ENCODE assay signal across 8 cellular contexts in genomic region chr1:64019818-64020217, GRCh38.
DNase-seq lines count a peak whose midpoint lies in the region; ATAC-seq and TF ChIP-seq lines count a peak whose summit lies in the region.

No MANE protein-coding gene starts in this region.

- no peaks in the 10 kb centered on the region for H3K9me3 Mint-ChIP-seq in H9
- no peaks in the 10 kb centered on the region for H3K9me3 Mint-ChIP-seq in stimulated activated memory B cell treated with anti-CD40 and anti-IgM and Interleukin-4, amounts not matched to agents 10 μg/mL and 1 μg/mL and 100 μg/mL, for 72 hours
- no peaks in the 10 kb centered on the region for H3K9me3 Mint-ChIP-seq in activated CD4-positive, alpha-beta memory T cell treated with anti-CD3 and anti-CD28 coated beads, Interleukin-2, amount 10 ng/mL, durations not matched to agents 7 days and 5 days

- H3K79me1 ChIP-seq in H9 (ENCODE audit: insufficient read depth, low read depth, low read length, poor library complexity, severe bottlenecking) = no peaks in the 10 kb centered on the region

- no peaks in the 10 kb centered on the region for H3K9me3 ChIP-seq in H9 (ENCODE audit: control insufficient read depth, low read depth, low read length)

- no peak overlapping the region for H3K4me2 ChIP-seq in H9 (ENCODE audit: insufficient read depth, insufficient read length, low read length)

- TF ChIP-seq CTCF in H9 (conservative IDR thresholded peaks at IDR 0.05) = no peak

- no peaks in the 10 kb centered on the region for H3K27me3 Mint-ChIP-seq in H9 (ENCODE audit: low read depth)
- no peaks in the 10 kb centered on the region for H3K27me3 Mint-ChIP-seq in stimulated activated memory B cell treated with anti-CD40 and anti-IgM and Interleukin-4, amounts not matched to agents 10 μg/mL and 1 μg/mL and 100 μg/mL, for 72 hours
- H3K27me3 Mint-ChIP-seq in activated CD4-positive, alpha-beta memory T cell treated with anti-CD3 and anti-CD28 coated beads, Interleukin-2, amount 10 ng/mL, durations not matched to agents 7 days and 5 days = no peaks in the 10 kb centered on the region

- WGBS in H9 (ENCODE audit: extremely low coverage, insufficient read length, low lambda C conversion rate) = no CpG with 5 or more reads among the region's 2 CpGs

- no peak overlapping the region for H2BK15ac ChIP-seq in H9 (ENCODE audit: low read depth, low read length)

- peak overlapping the region in 2 of 3 experiments; percentile 55 to 65; a peak in 3 of 7 replicates for H3K27ac Mint-ChIP-seq in H9
- H3K27ac Mint-ChIP-seq in stimulated activated memory B cell treated with anti-CD40 and anti-IgM and Interleukin-4, amounts not matched to agents 10 μg/mL and 1 μg/mL and 100 μg/mL, for 72 hours = no peak overlapping the region
- no peak overlapping the region for H3K27ac Mint-ChIP-seq in activated CD4-positive, alpha-beta memory T cell treated with anti-CD3 and anti-CD28 coated beads, Interleukin-2, amount 10 ng/mL, durations not matched to agents 7 days and 5 days

- H4K8ac ChIP-seq in H9 (replicated peaks; ENCODE audit: insufficient read length, low read depth, low read length) = no peak overlapping the region

- no peaks in the 10 kb centered on the region for H4K20me1 ChIP-seq in H9 (ENCODE audit: control insufficient read depth, insufficient read depth, insufficient read length)

- no peak overlapping the region for H3K9ac ChIP-seq in H9 (ENCODE audit: extremely low read depth, insufficient read length, low read length)

- DNase-seq in GM04504 (ENCODE audit: low read depth) = peak; percentile 30
- no peak for DNase-seq in H9
- peak; percentile 73 for DNase-seq in RPMI8226
- DNase-seq in globus pallidus (ENCODE audit: low spot score) = peak; percentile 77
- no peak for DNase-seq in activated CD4-positive, alpha-beta memory T cell treated with anti-CD3 and anti-CD28 coated beads, Interleukin-2, amount 10 ng/mL, durations not matched to agents 7 days and 5 days
- DNase-seq in COR-L47 (lab: John Stamatoyannopoulos, UW) = no peak
- DNase-seq in stimulated activated CD4-positive, alpha-beta T cell treated with anti-CD3 and anti-CD28 coated beads, Interleukin-2, amount 100 ng/mL, for 24 hours = no peak

- no peak overlapping the region for H3K56ac ChIP-seq in H9 (ENCODE audit: insufficient read length, low read depth, low read length)

- H3K4me3 Mint-ChIP-seq in H9 = no peak overlapping the region
- no peak overlapping the region for H3K4me3 Mint-ChIP-seq in stimulated activated memory B cell treated with anti-CD40 and anti-IgM and Interleukin-4, amounts not matched to agents 10 μg/mL and 1 μg/mL and 100 μg/mL, for 72 hours
- no peak overlapping the region for H3K4me3 Mint-ChIP-seq in activated CD4-positive, alpha-beta memory T cell treated with anti-CD3 and anti-CD28 coated beads, Interleukin-2, amount 10 ng/mL, durations not matched to agents 7 days and 5 days

- H3K36me3 Mint-ChIP-seq in H9 (ENCODE audit: insufficient read depth in 1 of 3, low read depth in 3 of 3) = peaks cover 14 to 34% (median 17%) of the 10 kb centered on the region in 3 experiments
- no peaks in the 10 kb centered on the region for H3K36me3 Mint-ChIP-seq in stimulated activated memory B cell treated with anti-CD40 and anti-IgM and Interleukin-4, amounts not matched to agents 10 μg/mL and 1 μg/mL and 100 μg/mL, for 72 hours
- H3K36me3 Mint-ChIP-seq in activated CD4-positive, alpha-beta memory T cell treated with anti-CD3 and anti-CD28 coated beads, Interleukin-2, amount 10 ng/mL, durations not matched to agents 7 days and 5 days (ENCODE audit: low read depth) = no peaks in the 10 kb centered on the region

- H3K18ac ChIP-seq in H9 (ENCODE audit: insufficient read length, low read depth, low read length) = no peak overlapping the region

- H2BK5ac ChIP-seq in H9 (ENCODE audit: insufficient read length, low read length) = no peak overlapping the region

- H3K23ac ChIP-seq in H9 (ENCODE audit: insufficient read length, low read depth, low read length) = no peak overlapping the region

- no peak overlapping the region for H2BK20ac ChIP-seq in H9 (ENCODE audit: low read depth, low read length, poor library complexity, severe bottlenecking)

- no peak overlapping the region for H2BK12ac ChIP-seq in H9 (ENCODE audit: insufficient read length, low read depth, low read length)

- H3T11ph ChIP-seq in H9 (ENCODE audit: low read length) = no peak overlapping the region

- H2AK5ac ChIP-seq in H9 (ENCODE audit: insufficient read length, low read length) = no peak overlapping the region

- peak; percentile 61 for ATAC-seq in stimulated activated memory B cell treated with anti-CD40 and anti-IgM and Interleukin-4, amounts not matched to agents 10 μg/mL and 1 μg/mL and 100 μg/mL, for 72 hours

- CTCF ChIA-PET in activated CD4-positive, alpha-beta memory T cell treated with anti-CD3 and anti-CD28 coated beads, Interleukin-2, amount 10 ng/mL, durations not matched to agents 7 days and 5 days (lab: Charles Lee) = interaction anchor here (1.2 kb wide), 1 partner anchor 117 kb away, joined by 3 read pairs; no protein-coding TSS in a partner anchor

- no peaks in the 10 kb centered on the region for H3K23me2 ChIP-seq in H9 (ENCODE audit: insufficient read length, low read depth, low read length, poor library complexity, severe bottlenecking)

- no peaks in the 10 kb centered on the region for H3K27me3 ChIP-seq in H9 (ENCODE audit: insufficient read depth, low read length)

- no peak overlapping the region for H3K27ac ChIP-seq in H9 (ENCODE audit: insufficient read length, low read depth, low read length)

- H2AFZ ChIP-seq in H9 (ENCODE audit: low read length) = no peak overlapping the region

- H3K4me1 Mint-ChIP-seq in H9 = peaks cover 16 to 33% of the 10 kb centered on the region in 2 experiments
- H3K4me1 Mint-ChIP-seq in stimulated activated memory B cell treated with anti-CD40 and anti-IgM and Interleukin-4, amounts not matched to agents 10 μg/mL and 1 μg/mL and 100 μg/mL, for 72 hours = no peaks in the 10 kb centered on the region
- H3K4me1 Mint-ChIP-seq in activated CD4-positive, alpha-beta memory T cell treated with anti-CD3 and anti-CD28 coated beads, Interleukin-2, amount 10 ng/mL, durations not matched to agents 7 days and 5 days = peaks cover 9% of the 10 kb centered on the region

- no peak overlapping the region for H3K4ac ChIP-seq in H9 (ENCODE audit: low read depth, low read length)

- POLR2A ChIA-PET in activated CD4-positive, alpha-beta memory T cell treated with anti-CD3 and anti-CD28 coated beads, Interleukin-2, amount 10 ng/mL, durations not matched to agents 7 days and 5 days (lab: Charles Lee) = no interaction called here

- no peak overlapping the region for H4K91ac ChIP-seq in H9 (ENCODE audit: insufficient read length, low read depth, low read length)

- H4K5ac ChIP-seq in H9 (ENCODE audit: insufficient read length, low read depth, low read length) = no peak overlapping the region

- H3K14ac ChIP-seq in H9 (ENCODE audit: insufficient read depth, low read length) = no peak overlapping the region

- no peaks in the 10 kb centered on the region; the same call in 1 of the 2 replicates for H3K4me1 ChIP-seq in H9 (ENCODE audit: insufficient read depth, low read length)

- no peak overlapping the region for H2BK120ac ChIP-seq in H9 (ENCODE audit: low read depth, low read length, poor library complexity, severe bottlenecking)

- H3K79me2 ChIP-seq in H9 (ENCODE audit: insufficient read depth, low read length) = no peaks in the 10 kb centered on the region

Comparison
In these comparisons a context has a peak if more than half of its experiments do, and no peak if none do; other contexts are left out.
1. DNase-seq: peak in GM04504 (single experiment), RPMI8226 (single experiment) and globus pallidus (single experiment); none in H9 (single experiment), activated CD4-positive, alpha-beta memory T cell treated with anti-CD3 and anti-CD28 coated beads, Interleukin-2, amount 10 ng/mL, durations not matched to agents 7 days and 5 days (single experiment), COR-L47 (single experiment) and stimulated activated CD4-positive, alpha-beta T cell treated with anti-CD3 and anti-CD28 coated beads, Interleukin-2, amount 100 ng/mL, for 24 hours (0 of 2).
2. H3K27ac Mint-ChIP-seq: peak in H9 (2 of 3); none in stimulated activated memory B cell treated with anti-CD40 and anti-IgM and Interleukin-4, amounts not matched to agents 10 μg/mL and 1 μg/mL and 100 μg/mL, for 72 hours (single experiment) and activated CD4-positive, alpha-beta memory T cell treated with anti-CD3 and anti-CD28 coated beads, Interleukin-2, amount 10 ng/mL, durations not matched to agents 7 days and 5 days (single experiment).